Comparison of ENCODE assay signal across 8 cellular contexts in the genomic region with DNA sequence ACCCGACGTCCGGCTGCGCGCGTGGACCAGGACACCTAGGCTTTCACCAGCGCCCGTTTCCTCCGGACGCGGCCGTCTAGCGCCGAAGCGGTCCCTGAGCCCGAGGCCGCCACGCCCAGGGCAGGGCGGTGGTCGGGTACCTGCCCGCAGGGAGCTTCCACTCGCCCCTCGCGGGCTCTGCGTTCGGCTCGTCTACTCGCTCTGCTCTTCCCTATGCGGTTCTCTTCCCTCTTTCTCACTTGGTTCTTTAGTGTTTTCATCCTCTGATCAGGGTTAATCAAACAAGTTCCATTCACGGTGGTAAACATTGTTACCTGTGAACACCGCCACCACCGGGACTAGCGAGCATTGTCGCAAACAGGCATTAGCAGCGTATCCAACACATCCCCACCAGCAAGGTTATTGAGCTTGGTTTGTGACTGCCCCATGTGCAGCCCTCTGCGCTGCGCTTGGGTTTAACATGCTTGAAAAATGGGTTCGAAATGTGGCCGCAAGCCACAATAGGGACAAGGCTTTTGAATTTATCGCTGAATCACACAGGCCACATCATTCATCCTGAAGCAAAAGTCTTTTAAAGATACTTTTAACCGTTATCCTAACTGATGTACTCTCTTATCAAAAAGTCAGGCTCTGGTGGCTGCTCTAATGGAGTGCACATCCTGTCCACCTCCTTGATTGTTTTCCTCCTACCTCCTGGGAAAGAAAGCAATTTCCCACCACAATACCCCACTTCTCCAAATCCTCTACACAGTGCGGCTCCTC. TPM values are rescaled to one million over a fixed set of nuclear protein-coding genes. Genes with fewer than 3 reads are reported as not detected.
A peak's percentile ranks its signal among the peaks of the same experiment; 100 is the strongest.
DNase-seq lines count a peak whose midpoint lies in the region; ATAC-seq and TF ChIP-seq lines count a peak whose summit lies in the region.

No MANE protein-coding gene starts in this region.

- peaks cover 41% of the 10 kb centered on the region for H3K79me2 ChIP-seq in Loucy (ENCODE audit: insufficient read depth, low read length)
- H3K79me2 ChIP-seq in trophoblast cell (ENCODE audit: control insufficient read depth, insufficient read depth, low read length, poor library complexity): peaks cover 11% of the 10 kb centered on the region

- H3K18ac ChIP-seq in trophoblast cell (ENCODE audit: low read length): peak overlapping the region; percentile 42

- H2BK12ac ChIP-seq in trophoblast cell (ENCODE audit: low read length): peak overlapping the region; percentile 29

- H3K27ac Mint-ChIP-seq in activated T-helper 1 cell treated with anti-CD3 and anti-CD28 coated beads, Interleukin-12 subunit alpha, Interleukin-12 subunit beta, Interleukin-2, Interleukin-4 antibody, amounts not matched to agents 30 ng/mL and 10 ng/mL and 1 ng/mL, durations not matched to agents 14 hours and 24 hours and 36 hours: peak overlapping the region; percentile 97

- H2AFZ ChIP-seq in Loucy (ENCODE audit: low read length): peak overlapping the region; percentile 63; the same call in 1 of the 2 replicates
- peak overlapping the region; percentile 87 for H2AFZ ChIP-seq in trophoblast cell (ENCODE audit: insufficient read depth, low read length, poor library complexity)

- no peak for DNase-seq in activated T-helper 1 cell treated with anti-CD3 and anti-CD28 coated beads, Interleukin-12 subunit alpha, Interleukin-12 subunit beta, Interleukin-2, Interleukin-4 antibody, amounts not matched to agents 30 ng/mL and 10 ng/mL and 1 ng/mL, durations not matched to agents 14 hours and 24 hours and 36 hours (ENCODE audit: low spot score)
- DNase-seq in fibroblast of villous mesenchyme (ENCODE audit: low read depth) (no peak), trophoblast cell (peak in 1 of 2 donors; percentile 52), NCI-H524 (lab: John Stamatoyannopoulos, UW) (no peak)

- H4K20me1 ChIP-seq in Loucy (ENCODE audit: insufficient read depth, low read length, poor library complexity, severe bottlenecking): peaks cover 35% of the 10 kb centered on the region

- peaks cover 13% of the 10 kb centered on the region for H3K79me1 ChIP-seq in trophoblast cell (ENCODE audit: low read length)

- H3K27me3 Mint-ChIP-seq in activated T-helper 1 cell treated with anti-CD3 and anti-CD28 coated beads, Interleukin-12 subunit alpha, Interleukin-12 subunit beta, Interleukin-2, Interleukin-4 antibody, amounts not matched to agents 30 ng/mL and 10 ng/mL and 1 ng/mL, durations not matched to agents 14 hours and 24 hours and 36 hours (ENCODE audit: insufficient read depth): peaks cover 11% of the 10 kb centered on the region

- H3K9me3 Mint-ChIP-seq in activated T-helper 1 cell treated with anti-CD3 and anti-CD28 coated beads, Interleukin-12 subunit alpha, Interleukin-12 subunit beta, Interleukin-2, Interleukin-4 antibody, amounts not matched to agents 30 ng/mL and 10 ng/mL and 1 ng/mL, durations not matched to agents 14 hours and 24 hours and 36 hours: peaks cover 5% of the 10 kb centered on the region

- TF ChIP-seq CTCF in GM12873 (IDR thresholded peaks at IDR 0.05; ENCODE audit: insufficient read depth, low read depth, low read length, missing control alignments) (peak; percentile 24), Loucy (conservative IDR thresholded peaks at IDR 0.05; ENCODE audit: low read length) (peak; percentile 38; the same call in 1 of the 2 replicates), fibroblast of villous mesenchyme (IDR thresholded peaks at IDR 0.05; ENCODE audit: insufficient read depth, low read depth, low read length) (no peak)

- peak overlapping the region; percentile 0 for H2BK5ac ChIP-seq in trophoblast cell (ENCODE audit: low read depth, low read length, poor library complexity)

- H3K4me3 Mint-ChIP-seq in activated T-helper 1 cell treated with anti-CD3 and anti-CD28 coated beads, Interleukin-12 subunit alpha, Interleukin-12 subunit beta, Interleukin-2, Interleukin-4 antibody, amounts not matched to agents 30 ng/mL and 10 ng/mL and 1 ng/mL, durations not matched to agents 14 hours and 24 hours and 36 hours: peak overlapping the region; percentile 88

- H2BK120ac ChIP-seq in trophoblast cell (ENCODE audit: insufficient read depth, low read length, poor library complexity): peak overlapping the region; percentile 88

- H3K27me3 ChIP-seq in Loucy (ENCODE audit: insufficient read depth, low read length, poor library complexity, severe bottlenecking): no peaks in the 10 kb centered on the region
- H3K27me3 ChIP-seq in trophoblast cell (ENCODE audit: insufficient read depth, low read length): no peaks in the 10 kb centered on the region

- H3K36me3 ChIP-seq in Loucy (ENCODE audit: insufficient read depth, low read length) (no peaks in the 10 kb centered on the region), trophoblast cell (ENCODE audit: control insufficient read depth in 1 of 2, insufficient read depth in 2 of 2, low read length in 2 of 2) (no peaks in the 10 kb centered on the region)

- H3K4me1 Mint-ChIP-seq in activated T-helper 1 cell treated with anti-CD3 and anti-CD28 coated beads, Interleukin-12 subunit alpha, Interleukin-12 subunit beta, Interleukin-2, Interleukin-4 antibody, amounts not matched to agents 30 ng/mL and 10 ng/mL and 1 ng/mL, durations not matched to agents 14 hours and 24 hours and 36 hours (ENCODE audit: low read depth): peaks cover 23% of the 10 kb centered on the region

- H4K8ac ChIP-seq in trophoblast cell (ENCODE audit: low read depth, low read length): peak overlapping the region; percentile 90

- H3K27ac ChIP-seq in trophoblast cell (ENCODE audit: low read depth, low read length): no peak overlapping the region

- intact Hi-C loops in activated T-helper 1 cell treated with anti-CD3 and anti-CD28 coated beads, Interleukin-12 subunit alpha, Interleukin-12 subunit beta, Interleukin-2, Interleukin-4 antibody, amounts not matched to agents 30 ng/mL and 10 ng/mL and 1 ng/mL, durations not matched to agents 14 hours and 24 hours and 36 hours (cut with micrococcal nuclease): loop anchor here (1.0 to 2.0 kb wide), 3 partner anchors 9 to 497 kb away; a partner anchor contains a TSS

- peak overlapping the region; percentile 95 for H3K9ac ChIP-seq in Loucy (ENCODE audit: low read depth, low read length, poor library complexity, severe bottlenecking)
- H3K9ac ChIP-seq in trophoblast cell (ENCODE audit: low read length): peak overlapping the region; percentile 83

- no peak overlapping the region for H3K23ac ChIP-seq in trophoblast cell (ENCODE audit: low read length)

- H3K9me2 ChIP-seq in Loucy (replicated peaks; ENCODE audit: low read depth, low read length): no peaks in the 10 kb centered on the region

- H3K4me3 ChIP-seq in Loucy (ENCODE audit: low read length, poor library complexity, severe bottlenecking): peak overlapping the region; percentile 84
- H3K4me3 ChIP-seq in fibroblast of villous mesenchyme (ENCODE audit: low read depth, low read length): peak overlapping the region; percentile 88
- peak overlapping the region; percentile 94 for H3K4me3 ChIP-seq in trophoblast cell (ENCODE audit: low read depth, low read length)

- H3K14ac ChIP-seq in trophoblast cell (ENCODE audit: low read length): peak overlapping the region; percentile 91

- H3K4ac ChIP-seq in trophoblast cell (ENCODE audit: low read depth, low read length): peak overlapping the region; percentile 3

- ATAC-seq in GM21723 (IDR thresholded peaks at IDR 0.05; ENCODE audit: unreplicated experiment) (no peak), GM18520 (IDR thresholded peaks at IDR 0.05; ENCODE audit: unreplicated experiment) (no peak)

- H3K36me3 Mint-ChIP-seq in activated T-helper 1 cell treated with anti-CD3 and anti-CD28 coated beads, Interleukin-12 subunit alpha, Interleukin-12 subunit beta, Interleukin-2, Interleukin-4 antibody, amounts not matched to agents 30 ng/mL and 10 ng/mL and 1 ng/mL, durations not matched to agents 14 hours and 24 hours and 36 hours (ENCODE audit: low read depth): peaks cover 3% of the 10 kb centered on the region

- peak overlapping the region; percentile 87 for H4K91ac ChIP-seq in trophoblast cell (ENCODE audit: low read depth, low read length)

- H3K4me2 ChIP-seq in Loucy (ENCODE audit: low read depth, low read length, poor library complexity, severe bottlenecking) (peak overlapping the region; percentile 78), trophoblast cell (ENCODE audit: low read length) (peak overlapping the region; percentile 92)

- peak overlapping the region; percentile 27 for H2AK5ac ChIP-seq in trophoblast cell (ENCODE audit: low read length)

- H3K9me3 ChIP-seq in Loucy (ENCODE audit: insufficient read depth, low read depth, low read length) (no peaks in the 10 kb centered on the region), trophoblast cell (ENCODE audit: insufficient read depth, low read depth, low read length) (peaks cover 2% of the 10 kb centered on the region)

- H4K12ac ChIP-seq in trophoblast cell (ENCODE audit: low read depth, low read length): peak overlapping the region; percentile 83

- peaks cover 58% of the 10 kb centered on the region for H3K4me1 ChIP-seq in Loucy (ENCODE audit: insufficient read depth, low read length, poor library complexity, severe bottlenecking)
- peaks cover 0 to 13% of the 10 kb centered on the region in 2 experiments for H3K4me1 ChIP-seq in trophoblast cell (ENCODE audit: control insufficient read depth in 1 of 2, insufficient read depth in 2 of 2, low read length in 2 of 2)

- WGBS in trophoblast cell (ENCODE audit: extremely low coverage, insufficient coverage, insufficient read length): no CpG with 5 or more reads among the region's 42 CpGs

- peaks cover 3% of the 10 kb centered on the region; the same call in 1 of the 2 replicates for H3F3A ChIP-seq in Loucy (ENCODE audit: low read depth)

RNA-seq across cellular contexts. Expression of a gene that starts 0.8 kb away (rescaled TPM):
- total RNA-seq in activated T-helper 1 cell treated with anti-CD3 and anti-CD28 coated beads, Interleukin-12 subunit alpha, Interleukin-12 subunit beta, Interleukin-2, Interleukin-4 antibody, amounts not matched to agents 30 ng/mL and 10 ng/mL and 1 ng/mL, durations not matched to agents 14 hours and 24 hours and 36 hours: 98.3 and 105 TPM in 2 replicates
- 38.3 and 76.4 TPM in 2 replicates for total RNA-seq in fibroblast of villous mesenchyme
- polyA plus RNA-seq in trophoblast cell (2013): 70.6 and 73.9 TPM in 2 replicates
